In the genomic region with DNA sequence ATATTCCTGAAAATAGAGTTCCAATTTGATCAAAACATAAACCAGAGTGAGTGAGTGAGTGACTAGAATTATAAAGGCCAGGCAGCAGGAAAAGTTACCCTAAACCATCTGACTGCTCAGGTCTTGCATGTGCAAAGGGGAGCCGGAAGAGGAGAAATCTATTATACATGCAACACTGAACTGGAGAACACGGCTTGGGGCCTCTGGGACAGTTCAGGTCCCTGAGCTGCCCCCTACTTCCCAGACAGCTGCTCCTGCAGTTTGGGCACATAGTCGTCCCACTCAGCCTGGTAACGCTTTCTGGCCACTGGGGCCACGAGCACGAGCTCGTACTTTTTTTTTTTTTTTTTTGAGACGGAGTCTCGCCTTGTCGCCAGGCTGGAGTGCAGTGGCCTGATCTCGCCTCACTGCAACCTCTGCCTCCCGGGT, we compare ENCODE assay signal across 12 cellular contexts. TPM values are rescaled to one million over a fixed set of nuclear protein-coding genes. Genes with fewer than 3 reads are reported as not detected.
DNase-seq lines count a peak whose midpoint lies in the region; ATAC-seq, FAIRE-seq and TF ChIP-seq lines count a peak whose summit lies in the region.
"Had no signal": no experiment of that assay in that cellular context is flagged by ENCODE, and none has a peak within 500 bp of the region (broad histone marks: within the 10 kb centered on the region; RNA-seq: fewer than 3 reads in every experiment).

No MANE protein-coding gene starts in this region.

- H2AFZ ChIP-seq in OCI-LY7 (ENCODE audit: low read length), result 0 out of 2 replicates have a peak overlapping the region, but pooled peaks have one; percentile 24

- DNase-seq in GM12892 (ENCODE audit: insufficient read length) (no peak), OCI-LY7 (ENCODE audit: low spot score) (peak; percentile 89), naive B cell (peak; percentile 50), NCI-H774 (lab: John Stamatoyannopoulos, UW) (no peak), prostate gland (ENCODE audit: low spot score) (no peak), HTR-8/SVneo (ENCODE audit: insufficient read length, low spot score) (no peak), brain microvascular endothelial cell (no peak)
- DNase-seq: amniotic stem cell, Right ventricle myocardium superior had no signal

- H3K4me1 ChIP-seq in OCI-LY7 (ENCODE audit: insufficient read depth, low read length, poor library complexity, severe bottlenecking) (peaks cover 98% of the 10 kb centered on the region), prostate gland (replicated peaks) (no peaks in the 10 kb centered on the region)

- H4K20me1 ChIP-seq in OCI-LY7 (ENCODE audit: insufficient read depth, low read length), result no peaks in the 10 kb centered on the region

- POLR2A ChIA-PET in OCI-LY7 (lab: Charles Lee), result interaction anchor here (0.6 to 21.0 kb wide), 23 partner anchors 11 to 1661 kb away, joined by 3 to 410 read pairs (median 6); a partner anchor contains a TSS

- H3K4me3 ChIP-seq in OCI-LY7 (ENCODE audit: low read depth, low read length, poor library complexity, severe bottlenecking) (peak overlapping the region; percentile 51), prostate gland (no peak overlapping the region), brain microvascular endothelial cell (ENCODE audit: low read depth, low read length) (no peak overlapping the region)

- H3K9me3 ChIP-seq in OCI-LY7 (ENCODE audit: low read length) (0 out of 2 replicates have a peak, but pooled peaks cover 5% of the 10 kb centered on the region), prostate gland (no peaks in the 10 kb centered on the region)

- no peaks in the 10 kb centered on the region for H3K27me3 Mint-ChIP-seq in naive B cell

- H3K27ac ChIP-seq in OCI-LY7 (ENCODE audit: low read depth, low read length, poor library complexity, severe bottlenecking) (peak overlapping the region; percentile 99), prostate gland (no peak overlapping the region), brain microvascular endothelial cell (no peak overlapping the region)

- no TSS peak for BruUV-seq in OCI-LY7 (replicated peaks; lab: Mats Ljungman, UMichigan)

- H3K36me3 Mint-ChIP-seq in naive B cell, result peaks cover 10 to 15% of the 10 kb centered on the region in 2 donors

- in situ Hi-C loops in brain microvascular endothelial cell (cut with HindIII; ENCODE audit: low pct_ligation_motif_present, low sequenced_read_pairs), result loop anchor here (25.0 kb wide), 1 partner anchor 192 kb away; no protein-coding TSS in a partner anchor

- peak; percentile 41 for ATAC-seq in GM21529 (IDR thresholded peaks at IDR 0.05; ENCODE audit: unreplicated experiment)
- ATAC-seq in naive B cell (ENCODE audit: low read depth in 2 of 2), result peak; percentile 13 to 18

- peaks cover 44% of the 10 kb centered on the region for H3K36me3 ChIP-seq in OCI-LY7 (ENCODE audit: insufficient read depth, low read length)
- no peaks in the 10 kb centered on the region for H3K36me3 ChIP-seq in prostate gland
- H3K36me3 ChIP-seq in brain microvascular endothelial cell (replicated peaks), result no peaks in the 10 kb centered on the region

- peaks cover 62 to 87% (median 66%) of the 10 kb centered on the region in 3 donors for H3K4me1 Mint-ChIP-seq in naive B cell

- peak; percentile 88 for FAIRE-seq in GM12892 (lab: Jason Lieb, UNC)
- FAIRE-seq in HTR-8/SVneo (lab: Jason Lieb, UNC), result no peak
- FAIRE-seq: frontal cortex had no signal

- peak overlapping the region; percentile 58 to 89 (median 81) for H3K4me3 Mint-ChIP-seq in naive B cell

- H3K27ac Mint-ChIP-seq in naive B cell, result peak overlapping the region; percentile 94 to 98 (median 96)

- H3K79me2 ChIP-seq in OCI-LY7 (ENCODE audit: insufficient read depth, low read depth, low read length), result peaks cover 92% of the 10 kb centered on the region

- peaks cover 0 to 2% (median 0%) of the 10 kb centered on the region in 7 donors for H3K9me3 Mint-ChIP-seq in naive B cell

- TF ChIP-seq POLR2A in GM12892 (IDR thresholded peaks at IDR 0.05; ENCODE audit: low read depth, low read length) (0 out of 2 replicates have a peak, but pooled peaks have one; percentile 27), prostate gland (IDR thresholded peaks at IDR 0.05) (no peak)

- peak overlapping the region; percentile 91 for H3K4me2 ChIP-seq in OCI-LY7 (ENCODE audit: low read length)

- no peaks in the 10 kb centered on the region for H3K27me3 ChIP-seq in prostate gland (replicated peaks; ENCODE audit: insufficient read depth)
- no peaks in the 10 kb centered on the region for H3K27me3 ChIP-seq in brain microvascular endothelial cell (replicated peaks)

- 93% methylated on average over 12 of the region's 12 CpGs for WGBS in prostate gland

- intact Hi-C loops in OCI-LY7 (cut with micrococcal nuclease; ENCODE audit: unreplicated experiment), result loop anchor here (1.0 to 10.0 kb wide), 3 partner anchors 15 to 1296 kb away; no protein-coding TSS in a partner anchor
- intact Hi-C loops in prostate gland (cut with DNase I), result no loop called here

- no peaks in the 10 kb centered on the region for H3K9me2 ChIP-seq in OCI-LY7 (ENCODE audit: insufficient read depth, low read length)

- TF ChIP-seq CTCF in OCI-LY7 (conservative IDR thresholded peaks at IDR 0.05; ENCODE audit: low read length) (0 out of 2 replicates have a peak, but pooled peaks have one; percentile 20), prostate gland (IDR thresholded peaks at IDR 0.05) (no peak), brain microvascular endothelial cell (IDR thresholded peaks at IDR 0.05; ENCODE audit: low read depth, low read length, missing control alignments) (no peak)

- CTCF ChIA-PET in OCI-LY7 (lab: Charles Lee; ENCODE audit: unreplicated experiment), result interaction anchor here (0.6 to 0.8 kb wide), 3 partner anchors 9 to 59 kb away, joined by 3 read pairs; no protein-coding TSS in a partner anchor

RNA-seq across cellular contexts. Expression of a gene that starts 40.1 kb away (rescaled TPM):
- 102 TPM for polyA plus RNA-seq in GM12892 (2012; ENCODE audit: missing spikeins)
- 161 and 177 TPM in 2 replicates for total RNA-seq in OCI-LY7 (2014; rRNA removed; shearing (Covaris generic))
- 241 and 264 TPM in 2 replicates for total RNA-seq in OCI-LY7 (2022)
- polyA plus RNA-seq in naive B cell (ENCODE audit: low read depth in 6 of 6), result 1,000 to 10,000 TPM in 1 of 6 donors, 100 to 1,000 TPM in 5; 771 to 1,016 (median 851) TPM
- total RNA-seq in prostate gland, result 1 to 10 TPM; 8.9 to 9.5 TPM
- total RNA-seq: osteocyte had no signal

Comparison
In these comparisons a context has a peak if more than half of its experiments do, and no peak if none do; other contexts are left out.
1. DNase-seq: peak in OCI-LY7 (single experiment) and naive B cell (single experiment); none in GM12892 (single experiment), NCI-H774 (single experiment), prostate gland (single experiment), HTR-8/SVneo (single experiment) and brain microvascular endothelial cell (single experiment).
2. RNA of a gene that starts 40.1 kb away (total RNA-seq): 161 to 264 TPM in OCI-LY7; 8.9 to 9.5 TPM in prostate gland; every median in the first group is over 10 times any median in the second.